ENCODE assay signal across 8 cellular contexts in genomic region chr3:184176377-184177330, GRCh38. TPM values are rescaled to one million over a fixed set of nuclear protein-coding genes. Genes with fewer than 3 reads are reported as not detected.
DNase-seq lines count a peak whose midpoint lies in the region; ATAC-seq, FAIRE-seq and TF ChIP-seq lines count a peak whose summit lies in the region.
"Had no signal": no experiment of that assay in that cellular context is flagged by ENCODE, and none has a peak within 500 bp of the region (broad histone marks: within the 10 kb centered on the region; RNA-seq: fewer than 3 reads in every experiment).

No MANE protein-coding gene starts in this region.

- peaks cover 17% of the 10 kb centered on the region for H4K20me1 ChIP-seq in K562 (replicated peaks; ENCODE audit: control insufficient read depth, insufficient read depth, low read length)

- peak overlapping the region; percentile 82 for H3K27ac ChIP-seq in K562 (ENCODE audit: extremely low read depth, low read depth, low read length)

- H3K4me2 ChIP-seq in K562 (ENCODE audit: insufficient read depth, low read length) = peak overlapping the region; percentile 89

- WGBS in K562 (ENCODE audit: insufficient coverage, low coverage, missing lambda C conversion rate) = 15% methylated on average over 18 of the region's 19 CpGs

- H2AFZ ChIP-seq in K562 (ENCODE audit: low read depth, low read length) = no peak overlapping the region

- peak; percentile 94 for FAIRE-seq in K562 (lab: Jason Lieb, UNC)
- FAIRE-seq: endometrium had no signal

- H3K4me3 ChIP-seq in GM06990 (replicated peaks; ENCODE audit: low read depth, low read length) = peak overlapping the region; percentile 82
- peak overlapping the region; percentile 81 for H3K4me3 ChIP-seq in K562
- peak overlapping the region; percentile 82 for H3K4me3 ChIP-seq in iPS-15b (ENCODE audit: low read depth, low read length)
- H3K4me3 ChIP-seq in retinal pigment epithelial cell (ENCODE audit: low read length) = peak overlapping the region; percentile 76

- H3K79me2 ChIP-seq in K562 (ENCODE audit: control insufficient read depth, insufficient read depth, low read length) = peaks cover 46% of the 10 kb centered on the region

- H3K9ac ChIP-seq in K562 (ENCODE audit: insufficient read depth in 1 of 2, low read depth in 2 of 2, low read length in 2 of 2) (peak overlapping the region; percentile 91 to 100), iPS-15b (ENCODE audit: low read depth, low read length) (peak overlapping the region; percentile 87)

- DNase-seq in GM06990 (ENCODE audit: extremely low read depth, insufficient read length) (no peak), NCI-H82 (lab: John Stamatoyannopoulos, UW) (peak; percentile 96), K562 (ENCODE audit: extremely low read depth in 1 of 4, low spot score in 3 of 4) (peak; percentile 48 to 90 (median 72)), retinal pigment epithelial cell (ENCODE audit: low read depth) (peak; percentile 81), NCI-H1048 (lab: John Stamatoyannopoulos, UW) (no peak)

- CTCF ChIA-PET in K562 (lab: Yijun Ruan, JAX; ENCODE audit: low intra/inter-chr PET ratio) = no interaction called here

- H3K27me3 ChIP-seq in GM06990 (replicated peaks; ENCODE audit: control insufficient read depth, insufficient read depth, low read length) (no peaks in the 10 kb centered on the region), K562 (ENCODE audit: control insufficient read depth in 2 of 2, insufficient read depth in 2 of 2, low read length in 2 of 2) (no peaks in the 10 kb centered on the region), iPS-15b (ENCODE audit: control insufficient read depth, insufficient read depth, low read length) (no peaks in the 10 kb centered on the region)

- in situ Hi-C loops in K562 (cut with MboI) = no loop called here

- TF ChIP-seq CTCF in GM06990 (IDR thresholded peaks at IDR 0.05; ENCODE audit: insufficient read depth, low read length, poor library complexity, severe bottlenecking) = no peak
- TF ChIP-seq CTCF in K562 (IDR thresholded peaks at IDR 0.05 in 2 of 3, conservative IDR thresholded peaks at IDR 0.05 in 1 of 3; ENCODE audit: insufficient read depth in 2 of 3, low read depth in 1 of 3, low read length in 3 of 3) = no peak
- peak; percentile 3 for TF ChIP-seq CTCF in retinal pigment epithelial cell (conservative IDR thresholded peaks at IDR 0.05; ENCODE audit: low read depth, low read length)

- no peak; the same call in 1 of the 2 replicates for TF ChIP-seq POLR2A in K562 (conservative IDR thresholded peaks at IDR 0.05)

- H3K9me3 ChIP-seq in K562 (replicated peaks; ENCODE audit: control insufficient read depth, insufficient read depth, low read depth, low read length) = no peaks in the 10 kb centered on the region
- H3K9me3 ChIP-seq in iPS-15b (ENCODE audit: control insufficient read depth, insufficient read depth, low read length) = no peaks in the 10 kb centered on the region

- peaks cover 36 to 39% of the 10 kb centered on the region in 2 experiments; a peak in 4 of 5 replicates for H3K4me1 ChIP-seq in K562 (replicated peaks in 1 of 2; ENCODE audit: control insufficient read depth in 2 of 2, insufficient read depth in 2 of 2, low read length in 2 of 2)
- peaks cover 9% of the 10 kb centered on the region for H3K4me1 ChIP-seq in iPS-15b (ENCODE audit: control insufficient read depth, insufficient read depth, low read length)

- H3K36me3 ChIP-seq in GM06990 (ENCODE audit: control insufficient read depth, insufficient read depth, low read length) = peaks cover 41% of the 10 kb centered on the region
- peaks cover 70% of the 10 kb centered on the region for H3K36me3 ChIP-seq in K562 (ENCODE audit: control insufficient read depth, insufficient read depth, low read length)
- peaks cover 52% of the 10 kb centered on the region for H3K36me3 ChIP-seq in iPS-15b (ENCODE audit: control insufficient read depth, insufficient read depth, low read length)

- intact Hi-C loops in K562 (cut with micrococcal nuclease) = no loop called here

- H3K9me1 ChIP-seq in K562 (ENCODE audit: control insufficient read depth, insufficient read depth, low read length) = no peaks in the 10 kb centered on the region

- POLR2A ChIA-PET in K562 (lab: Yijun Ruan, JAX) = interaction anchor here (0.5 to 2.6 kb wide), 9 partner anchors 9 to 1930 kb away, joined by 3 to 20 read pairs (median 3); partner anchors contain the start of gene ABCF3

- TF ChIP-seq RAD21 in K562 (CRISPR knock-in tag; conservative IDR thresholded peaks at IDR 0.05 in 1 of 2, IDR thresholded peaks at IDR 0.05 in 1 of 2) = no peak

- BruUV-seq in K562 (replicated peaks; lab: Mats Ljungman, UMichigan) = no TSS peak

- ATAC-seq in K562 (peak; percentile 84), GM19452 (IDR thresholded peaks at IDR 0.05; ENCODE audit: unreplicated experiment) (no peak)

- TF ChIP-seq EP300 in K562 (IDR thresholded peaks at IDR 0.05; ENCODE audit: low read length) = peak; percentile 11; the same call in 1 of the 2 replicates

RNA-seq across cellular contexts. Expression of gene AP2M1, which starts 2.0 kb away (rescaled TPM):
- 357 and 707 TPM in 2 replicates for total RNA-seq in K562 (2011; cell fraction: chromatin; rRNA removed; ENCODE audit: low replicate concordance)
- total RNA-seq in K562 (2011; cell fraction: nucleolus; rRNA removed) = 352 and 411 TPM in 2 replicates
- total RNA-seq in K562 (2011; cell fraction: nucleoplasm; rRNA removed) = 363 and 369 TPM in 2 replicates
- total RNA-seq in K562 (2014; rRNA removed) (282 and 320 TPM in 2 replicates), K562 (2014; rRNA removed; fragmentation: Illumina TruSeq; extraction: Trizol) (277 and 296 TPM in 2 replicates), K562 (2015; rRNA removed; fragmentation: Illumina TruSeq; extraction: Trizol) (247 and 250 TPM in 2 replicates), K562 (2021) (367 and 385 TPM in 2 replicates)
- polyA plus RNA-seq in K562 (2011; rRNA removed) (505 and 704 TPM in 2 replicates), K562 (2014; fragmentation: Illumina TruSeq; extraction: Trizol) (400 and 440 TPM in 2 replicates), K562 (2014; fragmentation: Nextera tagmentation; extraction: Ambion mirVana) (100 to 1,000 TPM; 118 to 252 TPM), K562 (2014; rRNA removed) (275 and 325 TPM in 2 replicates)
- 307 and 406 TPM in 2 replicates for polyA plus RNA-seq in K562 (2011; cell fraction: cytosol; rRNA removed)
- 576 and 635 TPM in 2 replicates for polyA plus RNA-seq in K562 (2011; cell fraction: nucleus; rRNA removed)
- 764 and 803 TPM in 2 replicates for polyA plus RNA-seq in K562 (2012)
- polyA minus RNA-seq in K562 (2011; rRNA and poly(A)+ RNA removed) = 381 and 396 TPM in 2 replicates
- polyA minus RNA-seq in K562 (2011; cell fraction: cytosol; rRNA and poly(A)+ RNA removed) = 150 and 169 TPM in 2 replicates
- polyA minus RNA-seq in K562 (2011; cell fraction: nucleus; rRNA and poly(A)+ RNA removed) = 111 and 158 TPM in 2 replicates

RNA-seq across cellular contexts. Expression of gene ABCF3, which starts 9.3 kb away (rescaled TPM):
- total RNA-seq in K562 (2011; cell fraction: chromatin; rRNA removed; ENCODE audit: low replicate concordance) = 203 and 374 TPM in 2 replicates
- 204 and 235 TPM in 2 replicates for total RNA-seq in K562 (2011; cell fraction: nucleolus; rRNA removed)
- total RNA-seq in K562 (2011; cell fraction: nucleoplasm; rRNA removed) = 155 and 178 TPM in 2 replicates
- total RNA-seq in K562 (2014; rRNA removed) (47.1 and 54.2 TPM in 2 replicates), K562 (2014; rRNA removed; fragmentation: Illumina TruSeq; extraction: Trizol) (17.6 and 20.0 TPM in 2 replicates), K562 (2015; rRNA removed; fragmentation: Illumina TruSeq; extraction: Trizol) (33.6 and 37.7 TPM in 2 replicates), K562 (2021) (61.9 and 77.9 TPM in 2 replicates)
- polyA plus RNA-seq in K562 (2011; rRNA removed) (45.1 and 59.3 TPM in 2 replicates), K562 (2014; fragmentation: Illumina TruSeq; extraction: Trizol) (51.0 and 57.1 TPM in 2 replicates), K562 (2014; fragmentation: Nextera tagmentation; extraction: Ambion mirVana) (10 to 100 TPM in 1 of 2 experiments, 1 to 10 TPM in 1; 6.7 to 23.7 TPM), K562 (2014; rRNA removed) (65.0 and 68.5 TPM in 2 replicates)
- polyA plus RNA-seq in K562 (2011; cell fraction: cytosol; rRNA removed) = 54.7 and 103 TPM in 2 replicates
- polyA plus RNA-seq in K562 (2011; cell fraction: nucleus; rRNA removed) = 298 and 363 TPM in 2 replicates
- polyA plus RNA-seq in K562 (2012) = 47.0 and 54.1 TPM in 2 replicates
- polyA minus RNA-seq in K562 (2011; rRNA and poly(A)+ RNA removed) = 45.4 and 50.7 TPM in 2 replicates
- 31.0 and 41.5 TPM in 2 replicates for polyA minus RNA-seq in K562 (2011; cell fraction: cytosol; rRNA and poly(A)+ RNA removed)
- polyA minus RNA-seq in K562 (2011; cell fraction: nucleus; rRNA and poly(A)+ RNA removed) = 96.3 and 137 TPM in 2 replicates

RNA-seq across cellular contexts. Expression of gene DVL3, which starts 21.5 kb away (rescaled TPM):
- 88.9 and 157 TPM in 2 replicates for total RNA-seq in K562 (2011; cell fraction: chromatin; rRNA removed; ENCODE audit: low replicate concordance)
- total RNA-seq in K562 (2011; cell fraction: nucleolus; rRNA removed) = 73.2 and 83.2 TPM in 2 replicates
- total RNA-seq in K562 (2011; cell fraction: nucleoplasm; rRNA removed) = 65.6 and 69.9 TPM in 2 replicates
- total RNA-seq in K562 (2014; rRNA removed) (25.7 and 26.5 TPM in 2 replicates), K562 (2014; rRNA removed; fragmentation: Illumina TruSeq; extraction: Trizol) (8.7 and 9.8 TPM in 2 replicates), K562 (2015; rRNA removed; fragmentation: Illumina TruSeq; extraction: Trizol) (16.0 and 17.2 TPM in 2 replicates), K562 (2021) (54.4 and 57.9 TPM in 2 replicates)
- polyA plus RNA-seq in K562 (2011; rRNA removed) (20.1 and 28.7 TPM in 2 replicates), K562 (2014; fragmentation: Illumina TruSeq; extraction: Trizol) (44.3 and 44.8 TPM in 2 replicates), K562 (2014; fragmentation: Nextera tagmentation; extraction: Ambion mirVana) (1 to 10 TPM; 3.1 to 5.4 TPM), K562 (2014; rRNA removed) (42.8 and 46.6 TPM in 2 replicates)
- polyA plus RNA-seq in K562 (2011; cell fraction: cytosol; rRNA removed) = 24.9 and 26.6 TPM in 2 replicates
- polyA plus RNA-seq in K562 (2011; cell fraction: nucleus; rRNA removed) = 70.4 and 103 TPM in 2 replicates
- polyA plus RNA-seq in K562 (2012) = 39.3 and 52.8 TPM in 2 replicates
- polyA minus RNA-seq in K562 (2011; rRNA and poly(A)+ RNA removed) = 14.5 and 16.5 TPM in 2 replicates
- polyA minus RNA-seq in K562 (2011; cell fraction: cytosol; rRNA and poly(A)+ RNA removed) = 29.0 and 36.2 TPM in 2 replicates
- polyA minus RNA-seq in K562 (2011; cell fraction: nucleus; rRNA and poly(A)+ RNA removed) = 20.6 and 36.3 TPM in 2 replicates

RNA-seq across cellular contexts. Expression of gene EIF2B5, which starts 41.5 kb away (rescaled TPM):
- total RNA-seq in K562 (2011; cell fraction: chromatin; rRNA removed; ENCODE audit: low replicate concordance) = 169 and 262 TPM in 2 replicates
- total RNA-seq in K562 (2011; cell fraction: nucleolus; rRNA removed) = 136 and 137 TPM in 2 replicates
- total RNA-seq in K562 (2011; cell fraction: nucleoplasm; rRNA removed) = 121 and 132 TPM in 2 replicates
- 66.4 and 91.1 TPM in 2 replicates for total RNA-seq in K562 (2014; rRNA removed)
- total RNA-seq in K562 (2014; rRNA removed; fragmentation: Illumina TruSeq; extraction: Trizol) = 70.4 and 70.8 TPM in 2 replicates
- 71.8 and 74.0 TPM in 2 replicates for total RNA-seq in K562 (2015; rRNA removed; fragmentation: Illumina TruSeq; extraction: Trizol)
- total RNA-seq in K562 (2021) = 62.9 and 67.5 TPM in 2 replicates
- polyA plus RNA-seq in K562 (2011; rRNA removed) = 76.8 and 87.2 TPM in 2 replicates
- 59.9 and 66.1 TPM in 2 replicates for polyA plus RNA-seq in K562 (2011; cell fraction: cytosol; rRNA removed)
- polyA plus RNA-seq in K562 (2011; cell fraction: nucleus; rRNA removed) = 209 and 258 TPM in 2 replicates
- polyA plus RNA-seq in K562 (2012) = 55.0 and 58.2 TPM in 2 replicates
- 70.9 and 75.5 TPM in 2 replicates for polyA plus RNA-seq in K562 (2014; fragmentation: Illumina TruSeq; extraction: Trizol)
- 10 to 100 TPM; 19.1 to 31.8 TPM for polyA plus RNA-seq in K562 (2014; fragmentation: Nextera tagmentation; extraction: Ambion mirVana)
- 92.4 and 95.6 TPM in 2 replicates for polyA plus RNA-seq in K562 (2014; rRNA removed)
- polyA minus RNA-seq in K562 (2011; rRNA and poly(A)+ RNA removed) = 70.4 and 76.8 TPM in 2 replicates
- polyA minus RNA-seq in K562 (2011; cell fraction: cytosol; rRNA and poly(A)+ RNA removed) = 21.8 and 27.8 TPM in 2 replicates
- polyA minus RNA-seq in K562 (2011; cell fraction: nucleus; rRNA and poly(A)+ RNA removed) = 59.4 and 76.5 TPM in 2 replicates

RNA-seq across cellular contexts. Expression of gene VWA5B2, which starts 52.7 kb away (rescaled TPM):
- not detected in 2 replicates for total RNA-seq in K562 (2011; cell fraction: chromatin; rRNA removed; ENCODE audit: low replicate concordance)
- total RNA-seq in K562 (2011; cell fraction: nucleolus; rRNA removed) = not detected in 2 replicates
- total RNA-seq in K562 (2011; cell fraction: nucleoplasm; rRNA removed) = not detected in 2 replicates
- not detected in 2 replicates for total RNA-seq in K562 (2014; rRNA removed)
- total RNA-seq in K562 (2014; rRNA removed; fragmentation: Illumina TruSeq; extraction: Trizol) = not detected in 2 replicates
- not detected in 2 replicates for total RNA-seq in K562 (2015; rRNA removed; fragmentation: Illumina TruSeq; extraction: Trizol)
- 0.04 TPM in 1 of 2 replicates, not detected in the other for total RNA-seq in K562 (2021)
- polyA plus RNA-seq in K562 (2011; rRNA removed) = not detected in 2 replicates
- polyA plus RNA-seq in K562 (2011; cell fraction: cytosol; rRNA removed) = not detected in 2 replicates
- not detected in 2 replicates for polyA plus RNA-seq in K562 (2011; cell fraction: nucleus; rRNA removed)
- polyA plus RNA-seq in K562 (2012) = 0.03 and 0.18 TPM in 2 replicates
- not detected in 2 replicates for polyA plus RNA-seq in K562 (2014; fragmentation: Illumina TruSeq; extraction: Trizol)
- not detected for polyA plus RNA-seq in K562 (2014; fragmentation: Nextera tagmentation; extraction: Ambion mirVana)
- polyA plus RNA-seq in K562 (2014; rRNA removed) = not detected in 2 replicates
- not detected in 2 replicates for polyA minus RNA-seq in K562 (2011; rRNA and poly(A)+ RNA removed)
- not detected in 2 replicates for polyA minus RNA-seq in K562 (2011; cell fraction: cytosol; rRNA and poly(A)+ RNA removed)
- polyA minus RNA-seq in K562 (2011; cell fraction: nucleus; rRNA and poly(A)+ RNA removed) = not detected in 2 replicates

Comparison
In these comparisons a context has a peak if more than half of its experiments do, and no peak if none do; other contexts are left out.
1. DNase-seq: peak in NCI-H82 (single experiment), K562 (4 of 4) and retinal pigment epithelial cell (single experiment); none in GM06990 (single experiment) and NCI-H1048 (single experiment).
2. Peak in every context shown above with its lines, with median percentiles within 50 percentile points of each other: H3K4me3 ChIP-seq.